In the genomic region with DNA sequence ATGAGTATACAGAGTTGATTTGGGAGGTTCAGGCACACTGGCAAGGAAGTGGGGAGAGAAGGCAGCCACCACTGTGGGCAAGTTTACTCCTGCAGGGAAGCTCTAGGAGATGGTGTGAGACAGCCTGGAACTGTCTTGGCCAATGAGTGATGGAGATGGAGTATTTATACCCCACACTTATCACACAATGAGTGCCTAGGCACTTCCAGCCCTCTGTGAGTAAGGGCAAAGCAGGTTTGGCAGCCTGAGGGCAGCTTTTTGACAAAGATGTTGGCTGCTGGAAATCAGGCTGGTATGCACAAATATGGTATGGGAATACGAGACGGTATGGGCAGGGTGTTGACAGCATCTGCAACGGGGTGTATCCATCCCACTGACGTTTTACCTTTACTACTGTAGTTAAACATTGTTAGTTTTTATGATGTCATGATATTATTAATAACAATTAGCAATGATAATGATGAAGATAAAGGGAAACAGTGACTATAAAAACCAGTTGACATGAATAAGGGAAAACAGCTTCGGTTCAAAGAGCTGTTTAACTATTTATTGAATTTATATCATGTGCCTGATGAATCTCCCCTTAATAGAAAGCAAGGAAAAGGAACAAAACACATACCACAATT, we compare ENCODE assay signal across 2 cellular contexts.
TF ChIP-seq lines count a peak whose summit lies in the region.

No MANE protein-coding gene starts in this region.

TF ChIP-seq in A549, 52 proteins besides CTCF, POLR2A, EP300 and RAD21 (continued from another document):
- TF ChIP-seq, protein P1, sequence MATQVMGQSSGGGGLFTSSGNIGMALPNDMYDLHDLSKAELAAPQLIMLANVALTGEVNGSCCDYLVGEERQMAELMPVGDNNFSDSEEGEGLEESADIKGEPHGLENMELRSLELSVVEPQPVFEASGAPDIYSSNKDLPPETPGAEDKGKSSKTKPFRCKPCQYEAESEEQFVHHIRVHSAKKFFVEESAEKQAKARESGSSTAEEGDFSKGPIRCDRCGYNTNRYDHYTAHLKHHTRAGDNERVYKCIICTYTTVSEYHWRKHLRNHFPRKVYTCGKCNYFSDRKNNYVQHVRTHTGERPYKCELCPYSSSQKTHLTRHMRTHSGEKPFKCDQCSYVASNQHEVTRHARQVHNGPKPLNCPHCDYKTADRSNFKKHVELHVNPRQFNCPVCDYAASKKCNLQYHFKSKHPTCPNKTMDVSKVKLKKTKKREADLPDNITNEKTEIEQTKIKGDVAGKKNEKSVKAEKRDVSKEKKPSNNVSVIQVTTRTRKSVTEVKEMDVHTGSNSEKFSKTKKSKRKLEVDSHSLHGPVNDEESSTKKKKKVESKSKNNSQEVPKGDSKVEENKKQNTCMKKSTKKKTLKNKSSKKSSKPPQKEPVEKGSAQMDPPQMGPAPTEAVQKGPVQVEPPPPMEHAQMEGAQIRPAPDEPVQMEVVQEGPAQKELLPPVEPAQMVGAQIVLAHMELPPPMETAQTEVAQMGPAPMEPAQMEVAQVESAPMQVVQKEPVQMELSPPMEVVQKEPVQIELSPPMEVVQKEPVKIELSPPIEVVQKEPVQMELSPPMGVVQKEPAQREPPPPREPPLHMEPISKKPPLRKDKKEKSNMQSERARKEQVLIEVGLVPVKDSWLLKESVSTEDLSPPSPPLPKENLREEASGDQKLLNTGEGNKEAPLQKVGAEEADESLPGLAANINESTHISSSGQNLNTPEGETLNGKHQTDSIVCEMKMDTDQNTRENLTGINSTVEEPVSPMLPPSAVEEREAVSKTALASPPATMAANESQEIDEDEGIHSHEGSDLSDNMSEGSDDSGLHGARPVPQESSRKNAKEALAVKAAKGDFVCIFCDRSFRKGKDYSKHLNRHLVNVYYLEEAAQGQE (IDR thresholded peaks at IDR 0.05), result no peak
- TF ChIP-seq HDAC2 (IDR thresholded peaks at IDR 0.05), result no peak
- no peak for TF ChIP-seq RCOR1 (IDR thresholded peaks at IDR 0.05; ENCODE audit: low read depth, low read length)
- TF ChIP-seq NR3C1 (IDR thresholded peaks at IDR 0.05), result no peak

TF ChIP-seq in IMR-90, 13 proteins besides CTCF, POLR2A, EP300 and RAD21 (continued from another document):
- TF ChIP-seq, protein P2, sequence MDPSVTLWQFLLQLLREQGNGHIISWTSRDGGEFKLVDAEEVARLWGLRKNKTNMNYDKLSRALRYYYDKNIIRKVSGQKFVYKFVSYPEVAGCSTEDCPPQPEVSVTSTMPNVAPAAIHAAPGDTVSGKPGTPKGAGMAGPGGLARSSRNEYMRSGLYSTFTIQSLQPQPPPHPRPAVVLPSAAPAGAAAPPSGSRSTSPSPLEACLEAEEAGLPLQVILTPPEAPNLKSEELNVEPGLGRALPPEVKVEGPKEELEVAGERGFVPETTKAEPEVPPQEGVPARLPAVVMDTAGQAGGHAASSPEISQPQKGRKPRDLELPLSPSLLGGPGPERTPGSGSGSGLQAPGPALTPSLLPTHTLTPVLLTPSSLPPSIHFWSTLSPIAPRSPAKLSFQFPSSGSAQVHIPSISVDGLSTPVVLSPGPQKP (IDR thresholded peaks at IDR 0.05; ENCODE audit: borderline replicate concordance, low read depth, low read length), result no peak
- TF ChIP-seq MXI1 (IDR thresholded peaks at IDR 0.05; ENCODE audit: borderline replicate concordance, low read depth, low read length) (no peak), MAFK (IDR thresholded peaks at IDR 0.05; ENCODE audit: low read depth, low read length) (no peak), NFE2L2 (IDR thresholded peaks at IDR 0.05; ENCODE audit: low read depth, low read length) (no peak), RCOR1 (IDR thresholded peaks at IDR 0.05; ENCODE audit: insufficient replicate concordance, low read length) (no peak), RFX5 (IDR thresholded peaks at IDR 0.05; ENCODE audit: low read depth, low read length) (no peak), CHD1 (IDR thresholded peaks at IDR 0.05; ENCODE audit: low read depth, low read length) (no peak), SMC3 (IDR thresholded peaks at IDR 0.05; ENCODE audit: low read depth, low read length) (no peak), MAZ (IDR thresholded peaks at IDR 0.05; ENCODE audit: borderline replicate concordance, low read depth, low read length) (no peak), FOS (IDR thresholded peaks at IDR 0.05; ENCODE audit: low read depth, low read length) (no peak), CEBPB (IDR thresholded peaks at IDR 0.05; ENCODE audit: low read depth, low read length) (no peak), BHLHE40 (IDR thresholded peaks at IDR 0.05; ENCODE audit: low read depth, low read length) (no peak)
